ENCODE assay signal across 28 cellular contexts in the genomic region with DNA sequence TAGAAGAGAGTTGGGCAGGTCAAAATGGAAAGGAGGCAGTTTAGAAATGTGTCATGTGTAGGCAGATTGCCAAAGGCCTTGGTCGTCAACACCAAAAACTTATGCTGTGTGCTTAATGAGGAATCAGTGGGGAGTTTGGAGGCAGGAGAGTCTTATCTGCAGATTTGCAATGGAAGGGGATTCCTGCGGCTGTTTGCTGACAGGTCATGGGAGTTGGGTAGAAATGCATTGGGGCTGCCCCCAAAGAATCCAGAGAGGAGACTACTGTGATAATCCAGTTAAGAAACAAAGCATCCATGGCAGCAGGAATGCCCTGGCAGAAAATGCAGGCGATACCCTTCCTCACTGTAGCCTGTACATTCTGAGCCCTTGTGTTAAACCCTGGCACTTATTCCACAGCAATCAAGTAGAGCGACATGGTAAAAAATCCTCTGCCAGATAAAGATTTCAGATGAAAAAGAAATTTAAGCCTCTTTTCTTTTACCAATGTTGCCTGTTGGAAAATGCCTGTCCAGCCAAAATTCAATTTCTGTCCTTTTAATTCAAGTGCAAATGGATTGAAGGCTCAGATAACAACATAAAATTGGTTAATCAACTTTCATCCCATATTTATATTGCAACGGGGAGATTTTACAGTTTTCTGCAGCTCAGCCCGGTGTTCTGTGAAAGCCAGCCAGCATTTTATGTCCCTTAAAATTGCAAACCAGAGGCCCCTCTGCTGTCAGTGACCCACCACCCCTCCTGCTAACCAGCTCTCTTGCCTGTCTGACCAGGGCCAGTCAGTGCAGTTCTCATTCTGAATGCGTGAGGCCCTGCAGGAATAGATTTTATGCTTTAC.
DNase-seq lines count a peak whose midpoint lies in the region; ATAC-seq and TF ChIP-seq lines count a peak whose summit lies in the region.
"Had no signal": no experiment of that assay in that cellular context is flagged by ENCODE, and none has a peak within 500 bp of the region (broad histone marks: within the 10 kb centered on the region; RNA-seq: fewer than 3 reads in every experiment).

No MANE protein-coding gene starts in this region.

- H3K27ac ChIP-seq in coronary artery = no peak overlapping the region
- H3K27ac ChIP-seq: A549, dorsolateral prefrontal cortex, epithelial cell of prostate, heart left ventricle, RWPE1, SK-N-MC had no signal

- H3K27me3 Mint-ChIP-seq in nephron (ENCODE audit: low read depth) = peaks cover under 1% of the 10 kb centered on the region
- H3K27me3 Mint-ChIP-seq: activated CD8-positive, alpha-beta T cell treated with anti-CD3 and anti-CD28 coated beads for 36 hours; activated naive CD4-positive, alpha-beta T cell treated with anti-CD3 and anti-CD28 coated beads, Interleukin-2, amount 50 U/mL, for 24 hours; B cell had no signal

- no peak overlapping the region for H3K4me3 Mint-ChIP-seq in nephron
- H3K4me3 Mint-ChIP-seq: activated CD8-positive, alpha-beta T cell treated with anti-CD3 and anti-CD28 coated beads for 36 hours; activated naive CD4-positive, alpha-beta T cell treated with anti-CD3 and anti-CD28 coated beads, Interleukin-2, amount 50 U/mL, for 24 hours; B cell; H9; neural crest cell; stimulated activated naive CD8-positive, alpha-beta T cell treated with anti-CD3 and anti-CD28 coated beads, Interleukin-15, Interleukin-2, amounts not matched to agents 100 ng/mL and 50 ng/mL, for 24 hours had no signal

- H3K9me3 Mint-ChIP-seq in nephron = peaks cover 4% of the 10 kb centered on the region
- H3K9me3 Mint-ChIP-seq: activated CD8-positive, alpha-beta T cell treated with anti-CD3 and anti-CD28 coated beads for 36 hours; activated naive CD4-positive, alpha-beta T cell treated with anti-CD3 and anti-CD28 coated beads, Interleukin-2, amount 50 U/mL, for 24 hours; activated T-helper 2 cell treated with anti-CD3 and anti-CD28 coated beads, Interferon-gamma antibody, Interleukin-2, Interleukin-4, amounts not matched to agents 10 μg/mL and 5 μg/mL and 100 μg/mL, durations not matched to agents 14 hours and 24 hours and 36 hours; H9; stimulated activated naive CD8-positive, alpha-beta T cell treated with anti-CD3 and anti-CD28 coated beads, Interleukin-15, Interleukin-2, amounts not matched to agents 100 ng/mL and 50 ng/mL, for 24 hours had no signal

- H3K4me3 ChIP-seq in BE2C (ENCODE audit: low read depth, low read length) (no peak overlapping the region), coronary artery (no peak overlapping the region)
- H3K4me3 ChIP-seq: A549, dorsolateral prefrontal cortex, heart left ventricle, lung, SK-N-MC had no signal

- peak; percentile 43 for DNase-seq in BE2C
- DNase-seq in RPMI7951 (ENCODE audit: low read depth) = peak; percentile 53
- DNase-seq in ecto neural progenitor cell (ENCODE audit: low spot score) = peak; percentile 59
- DNase-seq in central memory CD4-positive, alpha-beta T cell = no peak
- no peak for DNase-seq in NCI-H2107 treated with DMSO at 0.1 percent for 48 hours (lab: John Stamatoyannopoulos, UW; ENCODE audit: unreplicated experiment)
- DNase-seq in coronary artery (ENCODE audit: low spot score) = no peak
- DNase-seq: activated CD8-positive, alpha-beta T cell treated with anti-CD3 and anti-CD28 coated beads for 36 hours; anterior cingulate cortex; dorsolateral prefrontal cortex; GDM1; H9; heart left ventricle; NCI-H1092 treated with DMSO at 0.1 percent for 48 hours; NCI-H187; NCI-H774; T-helper 2 cell had no signal

- no peaks in the 10 kb centered on the region for H3K36me3 Mint-ChIP-seq in nephron (ENCODE audit: low read depth)
- H3K36me3 Mint-ChIP-seq: activated naive CD4-positive, alpha-beta T cell treated with anti-CD3 and anti-CD28 coated beads, Interleukin-2, amount 50 U/mL, for 24 hours had no signal

- ATAC-seq in HG03439 (IDR thresholded peaks at IDR 0.05; ENCODE audit: unreplicated experiment) = no peak
- ATAC-seq: A549; activated CD8-positive, alpha-beta T cell treated with anti-CD3 and anti-CD28 coated beads for 36 hours; heart left ventricle had no signal

- no peaks in the 10 kb centered on the region for H3K27me3 ChIP-seq in BE2C
- H3K27me3 ChIP-seq: heart left ventricle had no signal

- H3K4me1 ChIP-seq in BE2C = peaks cover 17% of the 10 kb centered on the region
- H3K4me1 ChIP-seq: A549, heart left ventricle had no signal

- H3K36me3 ChIP-seq in BE2C = no peaks in the 10 kb centered on the region
- H3K36me3 ChIP-seq: heart left ventricle had no signal

- TF ChIP-seq CTCF in BE2C (IDR thresholded peaks at IDR 0.05; ENCODE audit: low read depth, low read length) = no peak
- TF ChIP-seq CTCF in nephron (IDR thresholded peaks at IDR 0.05; ENCODE audit: unreplicated experiment in 3 of 3) = no peak
- no peak for TF ChIP-seq CTCF in coronary artery (IDR thresholded peaks at IDR 0.05)

- H3K27ac Mint-ChIP-seq in nephron = peak overlapping the region; percentile 47 to 72 (median 54)
- H3K27ac Mint-ChIP-seq: activated CD8-positive, alpha-beta T cell treated with anti-CD3 and anti-CD28 coated beads for 36 hours; activated naive CD4-positive, alpha-beta T cell treated with anti-CD3 and anti-CD28 coated beads, Interleukin-2, amount 50 U/mL, for 24 hours; activated T-helper 2 cell treated with anti-CD3 and anti-CD28 coated beads, Interferon-gamma antibody, Interleukin-2, Interleukin-4, amounts not matched to agents 10 μg/mL and 5 μg/mL and 100 μg/mL, durations not matched to agents 14 hours and 24 hours and 36 hours; B cell; stimulated activated naive CD8-positive, alpha-beta T cell treated with anti-CD3 and anti-CD28 coated beads, Interleukin-15, Interleukin-2, amounts not matched to agents 100 ng/mL and 50 ng/mL, for 24 hours had no signal

- H3K9me3 ChIP-seq in BE2C = no peaks in the 10 kb centered on the region
- H3K9me3 ChIP-seq: A549 had no signal

- peaks cover 28% of the 10 kb centered on the region for H3K4me1 Mint-ChIP-seq in nephron
- H3K4me1 Mint-ChIP-seq: activated naive CD4-positive, alpha-beta T cell treated with anti-CD3 and anti-CD28 coated beads, Interleukin-2, amount 50 U/mL, for 24 hours; B cell had no signal

Comparison
In these comparisons a context has a peak if more than half of its experiments do, and no peak if none do; other contexts are left out.
1. DNase-seq: peak in BE2C (single experiment), RPMI7951 (single experiment) and ecto neural progenitor cell (single experiment); none in central memory CD4-positive, alpha-beta T cell (single experiment), NCI-H2107 treated with DMSO at 0.1 percent for 48 hours (single experiment) and coronary artery (single experiment).